8 cellular contexts compared by ENCODE assay signal in the genomic region with DNA sequence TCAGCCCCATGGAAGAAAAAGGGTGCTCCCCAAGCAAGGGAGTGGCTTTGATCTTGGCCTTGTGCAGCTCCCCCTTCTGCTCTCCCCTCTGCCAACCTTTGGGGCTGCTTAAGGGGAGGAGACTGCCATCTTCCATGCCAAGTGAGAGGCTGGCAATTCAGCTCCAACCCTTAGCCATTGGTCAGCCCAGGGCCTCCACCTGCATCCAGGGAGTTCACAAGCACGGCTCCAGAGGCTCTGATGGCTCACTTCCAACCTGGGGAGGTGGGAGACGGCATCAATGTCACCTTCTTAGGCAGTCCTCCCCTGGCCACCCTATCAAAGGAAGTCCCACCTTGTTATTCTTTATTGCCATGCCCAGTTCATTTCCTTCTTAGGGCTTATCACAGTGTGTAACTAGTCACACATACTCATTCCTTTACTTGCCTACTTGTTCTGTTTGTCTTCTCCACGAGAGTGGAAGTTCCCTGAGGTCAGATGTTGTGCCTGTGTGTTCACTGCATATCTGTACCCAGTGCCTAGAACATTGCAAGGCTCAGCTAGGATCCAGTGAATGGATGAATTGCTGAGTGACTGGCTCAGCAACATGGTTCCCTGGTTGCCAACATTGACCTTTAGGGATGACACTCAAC. TPM values are rescaled to one million over a fixed set of nuclear protein-coding genes. Genes with fewer than 3 reads are reported as not detected.
DNase-seq lines count a peak whose midpoint lies in the region; ATAC-seq and TF ChIP-seq lines count a peak whose summit lies in the region.

No MANE protein-coding gene starts in this region.

- H3K9me3 ChIP-seq in muscle layer of duodenum (ENCODE audit: control insufficient read depth in 1 of 2, low read length in 2 of 2) (no peaks in the 10 kb centered on the region), upper lobe of left lung (no peaks in the 10 kb centered on the region)

- H3K36me3 ChIP-seq in muscle layer of duodenum (ENCODE audit: control insufficient read depth in 1 of 2, insufficient read depth in 2 of 2, low read length in 2 of 2) (peaks cover 0 to 11% of the 10 kb centered on the region in 2 donors), upper lobe of left lung (no peaks in the 10 kb centered on the region)

- H3K27me3 ChIP-seq in muscle layer of duodenum (ENCODE audit: low read depth, low read length) = no peaks in the 10 kb centered on the region
- H3K27me3 ChIP-seq in upper lobe of left lung = no peaks in the 10 kb centered on the region

- intact Hi-C loops in Right ventricle myocardium superior (cut with DNase I) = no loop called here
- intact Hi-C loops in left cardiac atrium (cut with DNase I) = no loop called here

- peaks cover 52 to 80% of the 10 kb centered on the region in 2 donors for H3K4me1 ChIP-seq in muscle layer of duodenum (ENCODE audit: control insufficient read depth in 1 of 2, insufficient read depth in 2 of 2, low read length in 2 of 2)
- peaks cover 85 to 93% (median 91%) of the 10 kb centered on the region in 4 donors for H3K4me1 ChIP-seq in upper lobe of left lung

- H3K27ac ChIP-seq in angular gyrus (ENCODE audit: low read depth, low read length) (peak overlapping the region; percentile 43), muscle layer of duodenum (ENCODE audit: low read length) (peak overlapping the region; percentile 98), upper lobe of left lung (peak overlapping the region; percentile 86 to 99 (median 98))

- H3K4me3 ChIP-seq in muscle layer of duodenum (ENCODE audit: low read depth in 1 of 2, low read length in 2 of 2) = peak overlapping the region in 1 of 2 donors; percentile 64
- no peak overlapping the region for H3K4me3 ChIP-seq in upper lobe of left lung

- TF ChIP-seq CTCF in upper lobe of left lung (IDR thresholded peaks at IDR 0.05) (no peak), omental fat pad (IDR thresholded peaks at IDR 0.05) (no peak)

- ATAC-seq in Right ventricle myocardium superior (ENCODE audit: poor library complexity) = no peak
- no peak for ATAC-seq in left cardiac atrium
- ATAC-seq in upper lobe of left lung (ENCODE audit: low FRiP score in 2 of 2) = no peak
- no peak for ATAC-seq in HG03139 (IDR thresholded peaks at IDR 0.05; ENCODE audit: unreplicated experiment)
- no peak for ATAC-seq in omental fat pad (ENCODE audit: low FRiP score)

- no peak for TF ChIP-seq EP300 in upper lobe of left lung (IDR thresholded peaks at IDR 0.05)

- no peak for TF ChIP-seq POLR2A in upper lobe of left lung (IDR thresholded peaks at IDR 0.05)

- WGBS in upper lobe of left lung, 2 donors = 32 to 45% methylated on average over 3 of the region's 3 CpGs

- DNase-seq in Right ventricle myocardium superior (peak; percentile 42), left cardiac atrium (no peak), upper lobe of left lung (no peak), omental fat pad (ENCODE audit: low spot score) (no peak), NCI-H2107 treated with DMSO at 0.1 percent for 48 hours (lab: John Stamatoyannopoulos, UW; ENCODE audit: unreplicated experiment) (no peak)

RNA-seq across cellular contexts. Expression of a gene that starts 5.0 kb away (rescaled TPM):
- 35.9 TPM for total RNA-seq in Right ventricle myocardium superior
- 10 to 100 TPM; 41.6 to 58.0 TPM for total RNA-seq in left cardiac atrium
- total RNA-seq in upper lobe of left lung = 100 to 1,000 TPM in 4 of 6 donors, 10 to 100 TPM in 2; 66.6 to 164 (median 126) TPM
- total RNA-seq in omental fat pad = 100 to 1,000 TPM in 1 of 4 donors, 10 to 100 TPM in 3; 40.3 to 102 (median 62.9) TPM

RNA-seq across cellular contexts. Expression of a gene that starts 41.6 kb away (rescaled TPM):
- total RNA-seq in Right ventricle myocardium superior (26.8 TPM), left cardiac atrium (10 to 100 TPM; 22.1 to 28.9 TPM), upper lobe of left lung (10 to 100 TPM; 26.5 to 36.5 (median 33.9) TPM), omental fat pad (10 to 100 TPM; 27.6 to 50.3 (median 48.1) TPM)

RNA-seq across cellular contexts. Expression of a gene that starts 56.0 kb away (rescaled TPM):
- total RNA-seq in Right ventricle myocardium superior = 30.6 TPM
- total RNA-seq in left cardiac atrium = 10 to 100 TPM; 27.3 to 35.9 TPM
- 10 to 100 TPM; 19.0 to 94.0 (median 52.1) TPM for total RNA-seq in upper lobe of left lung
- 100 to 1,000 TPM in 1 of 4 donors, 10 to 100 TPM in 3; 24.2 to 270 (median 59.1) TPM for total RNA-seq in omental fat pad

Comparison
In these comparisons a context has a peak if more than half of its experiments do, and no peak if none do; other contexts are left out.
1. H3K27ac ChIP-seq: peak in every context shown above with its lines; median percentile 98 in upper lobe of left lung; 98 in muscle layer of duodenum; 43 in angular gyrus.